8 cellular contexts compared by ENCODE assay signal in genomic region chr16:68086336-68086821, GRCh38. TPM values are rescaled to one million over a fixed set of nuclear protein-coding genes. Genes with fewer than 3 reads are reported as not detected.
DNase-seq lines count a peak whose midpoint lies in the region; ATAC-seq and TF ChIP-seq lines count a peak whose summit lies in the region.

No MANE protein-coding gene starts in this region.

- H3K4me1 Mint-ChIP-seq in dendritic cell treated with granulocyte-macrophage colony-stimulating factor and Interleukin-4, amounts not matched to agents 40 ng/mL and 50 ng/mL, for 4 days (ENCODE audit: low read depth): peaks cover 64% of the 10 kb centered on the region

- no peaks in the 10 kb centered on the region for H3K9me2 ChIP-seq in PC-3 (replicated peaks; ENCODE audit: low read length)

- H3K27ac ChIP-seq in right atrium auricular region (peak overlapping the region; percentile 98 to 99), PC-3 (ENCODE audit: low read length) (no peak overlapping the region), muscle layer of colon (ENCODE audit: low read depth, low read length) (peak overlapping the region; percentile 89)

- ATAC-seq in Right ventricle myocardium superior (ENCODE audit: poor library complexity): no peak
- peak; percentile 45 for ATAC-seq in PC-3
- ATAC-seq in HG02588 (IDR thresholded peaks at IDR 0.05; ENCODE audit: unreplicated experiment): no peak

- no peaks in the 10 kb centered on the region for H3K9me3 Mint-ChIP-seq in dendritic cell treated with granulocyte-macrophage colony-stimulating factor and Interleukin-4, amounts not matched to agents 40 ng/mL and 50 ng/mL, for 4 days

- H3K4me3 Mint-ChIP-seq in dendritic cell treated with granulocyte-macrophage colony-stimulating factor and Interleukin-4, amounts not matched to agents 40 ng/mL and 50 ng/mL, for 4 days: peak overlapping the region; percentile 90

- POLR2A ChIA-PET in PC-3 (lab: Charles Lee; ENCODE audit: unreplicated experiment): interaction anchor here (0.6 to 0.7 kb wide), 3 partner anchors 10 to 130 kb away, joined by 5 to 13 read pairs (median 10); no protein-coding TSS in a partner anchor

- intact Hi-C loops in Right ventricle myocardium superior (cut with DNase I): loop anchor here (5.0 kb wide), 1 partner anchor 141 kb away; no protein-coding TSS in a partner anchor
- intact Hi-C loops in PC-3 (cut with micrococcal nuclease): loop anchor here (5.0 kb wide), 1 partner anchor 151 kb away; the partner anchor contains the start of gene ESRP2
- intact Hi-C loops in dendritic cell treated with granulocyte-macrophage colony-stimulating factor and Interleukin-4, amounts not matched to agents 40 ng/mL and 50 ng/mL, for 4 days (cut with micrococcal nuclease): loop anchor here (5.0 kb wide), 1 partner anchor 279 kb away; the partner anchor contains the start of genes RANBP10 and TSNAXIP1

- peaks cover 57% of the 10 kb centered on the region for H3K79me2 ChIP-seq in PC-3 (ENCODE audit: low read length)

- H3K9me3 ChIP-seq in right atrium auricular region: no peaks in the 10 kb centered on the region
- H3K9me3 ChIP-seq in PC-3 (ENCODE audit: low read length): no peaks in the 10 kb centered on the region
- H3K9me3 ChIP-seq in muscle layer of colon (ENCODE audit: low read length): no peaks in the 10 kb centered on the region

- H3K36me3 Mint-ChIP-seq in dendritic cell treated with granulocyte-macrophage colony-stimulating factor and Interleukin-4, amounts not matched to agents 40 ng/mL and 50 ng/mL, for 4 days (ENCODE audit: low read depth): peaks cover 13% of the 10 kb centered on the region

- H3K36me3 ChIP-seq in right atrium auricular region (no peaks in the 10 kb centered on the region), PC-3 (ENCODE audit: low read depth, low read length) (no peaks in the 10 kb centered on the region), muscle layer of colon (ENCODE audit: insufficient read depth, low read length) (no peaks in the 10 kb centered on the region)

- H3K27ac Mint-ChIP-seq in dendritic cell treated with granulocyte-macrophage colony-stimulating factor and Interleukin-4, amounts not matched to agents 40 ng/mL and 50 ng/mL, for 4 days: peak overlapping the region; percentile 96

- BruUV-seq in PC-3 (replicated peaks; lab: Mats Ljungman, UMichigan): no TSS peak

- CTCF ChIA-PET in PC-3 (lab: Charles Lee): no interaction called here

- 0 out of 2 replicates have a peak, but pooled peaks cover 8% of the 10 kb centered on the region for H4K20me1 ChIP-seq in PC-3 (ENCODE audit: low read length)

- H3K9ac ChIP-seq in PC-3 (ENCODE audit: low read length) (peak overlapping the region; percentile 76), muscle layer of colon (ENCODE audit: low read length) (peak overlapping the region; percentile 83)

- H3K4me3 ChIP-seq in right atrium auricular region: peak overlapping the region; percentile 67 to 93
- H3K4me3 ChIP-seq in PC-3 (ENCODE audit: low read length): peak overlapping the region; percentile 89
- H3K4me3 ChIP-seq in muscle layer of colon (ENCODE audit: low read depth in 1 of 2, low read length in 2 of 2): peak overlapping the region; percentile 80 to 85

- TF ChIP-seq CTCF in right atrium auricular region (IDR thresholded peaks at IDR 0.05) (no peak), PC-3 (conservative IDR thresholded peaks at IDR 0.05; ENCODE audit: low read depth, low read length) (no peak)

- peak overlapping the region; percentile 93 for H3K4me2 ChIP-seq in PC-3 (ENCODE audit: low read length)

- H2AFZ ChIP-seq in PC-3 (ENCODE audit: low read length): peak overlapping the region; percentile 92

- H3K4me1 ChIP-seq in right atrium auricular region (peaks cover 0 to 55% of the 10 kb centered on the region in 2 donors), PC-3 (ENCODE audit: insufficient read depth, low read length) (0 out of 2 replicates have a peak, but pooled peaks cover 9% of the 10 kb centered on the region), muscle layer of colon (ENCODE audit: insufficient read depth, low read length) (peaks cover 49% of the 10 kb centered on the region)

- H3K27me3 ChIP-seq in right atrium auricular region (no peaks in the 10 kb centered on the region), PC-3 (ENCODE audit: low read length) (no peaks in the 10 kb centered on the region), muscle layer of colon (ENCODE audit: control insufficient read depth in 1 of 2, insufficient read depth in 2 of 2, low read length in 2 of 2) (no peaks in the 10 kb centered on the region)

- DNase-seq in right atrium auricular region (ENCODE audit: low spot score) (no peak), Right ventricle myocardium superior (no peak), PC-3 (peak; percentile 35), NCI-H2029 (lab: John Stamatoyannopoulos, UW) (no peak), OCI-M2 (lab: John Stamatoyannopoulos, UW; ENCODE audit: unreplicated experiment) (no peak)

- no peaks in the 10 kb centered on the region for H3F3A ChIP-seq in PC-3 (ENCODE audit: low read length, unreplicated experiment)

- H3K27me3 Mint-ChIP-seq in dendritic cell treated with granulocyte-macrophage colony-stimulating factor and Interleukin-4, amounts not matched to agents 40 ng/mL and 50 ng/mL, for 4 days: no peaks in the 10 kb centered on the region

RNA-seq across cellular contexts. Expression of gene NFATC3, which starts 1.2 kb away (rescaled TPM):
- 10 to 100 TPM; 24.5 to 45.0 TPM for total RNA-seq in right atrium auricular region
- 24.4 TPM for total RNA-seq in Right ventricle myocardium superior
- total RNA-seq in PC-3 (2014; rRNA removed): 12.1 and 14.5 TPM in 2 replicates
